In genomic region chr15:76139368-76140068, GRCh38 we compare ENCODE assay signal across 8 cellular contexts.
A peak's percentile ranks its signal among the peaks of the same experiment; 100 is the strongest.
DNase-seq lines count a peak whose midpoint lies in the region; ATAC-seq and TF ChIP-seq lines count a peak whose summit lies in the region.

No MANE protein-coding gene starts in this region.

- H3K4me2 ChIP-seq in neural progenitor cell: peak overlapping the region; percentile 36

- no peak overlapping the region for H3K27ac Mint-ChIP-seq in activated T-cell treated with anti-CD3 and anti-CD28 coated beads, Interleukin-2, amount 50 U/mL, for 72 hours
- no peak overlapping the region for H3K27ac Mint-ChIP-seq in neural progenitor cell

- H3K4me1 Mint-ChIP-seq in activated T-cell treated with anti-CD3 and anti-CD28 coated beads, Interleukin-2, amount 50 U/mL, for 72 hours (ENCODE audit: low read depth): peaks cover 12% of the 10 kb centered on the region
- peaks cover 10% of the 10 kb centered on the region for H3K4me1 Mint-ChIP-seq in neural progenitor cell

- H3F3A ChIP-seq in neural progenitor cell (ENCODE audit: low read depth): peaks cover 9% of the 10 kb centered on the region

- POLR2A ChIA-PET in Panc1 (lab: Charles Lee): no interaction called here

- H3K79me2 ChIP-seq in neural progenitor cell (ENCODE audit: low read depth): no peaks in the 10 kb centered on the region

- H4K20me1 ChIP-seq in neural progenitor cell (ENCODE audit: low read depth): no peaks in the 10 kb centered on the region

- no peaks in the 10 kb centered on the region for H3K9me3 Mint-ChIP-seq in activated T-cell treated with anti-CD3 and anti-CD28 coated beads, Interleukin-2, amount 50 U/mL, for 72 hours
- no peaks in the 10 kb centered on the region for H3K9me3 Mint-ChIP-seq in neural progenitor cell

- peak; percentile 65 to 78 for DNase-seq in NCI-H524 (lab: John Stamatoyannopoulos, UW)
- DNase-seq in NCI-H524 treated with DMSO at 0.1 percent for 48 hours (lab: John Stamatoyannopoulos, UW): no peak
- peak; percentile 93 for DNase-seq in HT-29 (ENCODE audit: low spot score)
- peak; percentile 61 for DNase-seq in Panc1 (ENCODE audit: low read depth, low spot score)
- peak; percentile 72 to 79 for DNase-seq in activated T-cell treated with anti-CD3 and anti-CD28 coated beads, Interleukin-2, amount 50 U/mL, for 72 hours
- peak; percentile 51 for DNase-seq in fibroblast of the conjunctiva (ENCODE audit: low read depth)
- peak; percentile 85 for DNase-seq in neural progenitor cell (ENCODE audit: low spot score)

- peak overlapping the region; percentile 90 for H2AFZ ChIP-seq in neural progenitor cell (replicated peaks)

- H3K9ac ChIP-seq in neural progenitor cell (no peak overlapping the region), subcutaneous abdominal adipose tissue (ENCODE audit: low read length in 5 of 5) (peak overlapping the region in 2 of 5 donors; percentile 17 to 35)

- no peak overlapping the region for H3K4me3 ChIP-seq in Panc1 (ENCODE audit: low read depth in 2 of 2, low read length in 2 of 2)
- H3K4me3 ChIP-seq in neural progenitor cell: no peak overlapping the region
- peak overlapping the region in 4 of 5 donors; percentile 42 to 46 (median 44) for H3K4me3 ChIP-seq in subcutaneous abdominal adipose tissue (ENCODE audit: low read depth in 1 of 5, low read length in 5 of 5)

- H3K9me3 ChIP-seq in Panc1 (ENCODE audit: control insufficient read depth, insufficient read depth, low read depth, low read length) (no peaks in the 10 kb centered on the region), neural progenitor cell (ENCODE audit: low read depth) (no peaks in the 10 kb centered on the region), subcutaneous abdominal adipose tissue (ENCODE audit: control insufficient read depth in 5 of 5, low read length in 5 of 5) (no peaks in the 10 kb centered on the region)

- no TSS peak for BruUV-seq in Panc1 (replicated peaks; lab: Mats Ljungman, UMichigan)

- H3K27ac ChIP-seq in Panc1 (ENCODE audit: low read length) (no peak overlapping the region), neural progenitor cell (no peak overlapping the region), subcutaneous abdominal adipose tissue (ENCODE audit: low read depth, low read length) (no peak overlapping the region)

- no peaks in the 10 kb centered on the region for H3K4me1 ChIP-seq in Panc1 (ENCODE audit: control insufficient read depth, insufficient read depth, low read length)
- H3K4me1 ChIP-seq in neural progenitor cell: peaks cover 6% of the 10 kb centered on the region
- H3K4me1 ChIP-seq in subcutaneous abdominal adipose tissue (ENCODE audit: control insufficient read depth in 5 of 5, insufficient read depth in 5 of 5, low read length in 5 of 5): peaks cover 0 to 17% (median 12%) of the 10 kb centered on the region in 5 donors

- peak; percentile 93 for ATAC-seq in Panc1
- ATAC-seq in activated T-cell treated with anti-CD3 and anti-CD28 coated beads, Interleukin-2, amount 50 U/mL, for 72 hours (replicated peaks in 1 of 2): peak; percentile 81 to 85

- H3K4me3 Mint-ChIP-seq in activated T-cell treated with anti-CD3 and anti-CD28 coated beads, Interleukin-2, amount 50 U/mL, for 72 hours: no peak overlapping the region
- no peak overlapping the region for H3K4me3 Mint-ChIP-seq in neural progenitor cell

- peaks cover 63% of the 10 kb centered on the region for H3K27me3 Mint-ChIP-seq in activated T-cell treated with anti-CD3 and anti-CD28 coated beads, Interleukin-2, amount 50 U/mL, for 72 hours (ENCODE audit: low read depth)
- H3K27me3 Mint-ChIP-seq in neural progenitor cell (ENCODE audit: insufficient read depth, low read depth): peaks cover 5% of the 10 kb centered on the region

- H3K27me3 ChIP-seq in Panc1 (ENCODE audit: control insufficient read depth, insufficient read depth, low read length) (no peaks in the 10 kb centered on the region), neural progenitor cell (peaks cover 10% of the 10 kb centered on the region), subcutaneous abdominal adipose tissue (ENCODE audit: control insufficient read depth in 5 of 5, insufficient read depth in 4 of 5, low read length in 5 of 5) (peaks cover 0 to 10% (median 7%) of the 10 kb centered on the region in 5 donors)

- intact Hi-C loops in Panc1 (cut with micrococcal nuclease; ENCODE audit: unreplicated experiment): loop anchor here (1.0 kb wide), 2 partner anchors 80 to 329 kb away; partner anchors contain the start of gene TMEM266

- TF ChIP-seq CTCF in Panc1 (IDR thresholded peaks at IDR 0.05) (peak; percentile 95), neural progenitor cell (IDR thresholded peaks at IDR 0.05) (peak; percentile 86)

- no peaks in the 10 kb centered on the region for H3K36me3 Mint-ChIP-seq in activated T-cell treated with anti-CD3 and anti-CD28 coated beads, Interleukin-2, amount 50 U/mL, for 72 hours (ENCODE audit: insufficient read depth in 2 of 2)
- H3K36me3 Mint-ChIP-seq in neural progenitor cell: no peaks in the 10 kb centered on the region

- no peaks in the 10 kb centered on the region for H3K36me3 ChIP-seq in Panc1 (ENCODE audit: control insufficient read depth, insufficient read depth, low read length)
- no peaks in the 10 kb centered on the region for H3K36me3 ChIP-seq in neural progenitor cell
- no peaks in the 10 kb centered on the region for H3K36me3 ChIP-seq in subcutaneous abdominal adipose tissue (ENCODE audit: control insufficient read depth in 5 of 5, insufficient read depth in 5 of 5, low read length in 5 of 5)

- in situ Hi-C loops in Panc1 (cut with HindIII; ENCODE audit: low pct_unique_long_range_greater_than_20kb, low sequenced_read_pairs): no loop called here

- CTCF ChIA-PET in Panc1 (lab: Charles Lee): interaction anchor here (0.5 to 2.7 kb wide), 9 partner anchors 9 to 329 kb away, joined by 3 to 48 read pairs (median 11); partner anchors contain the start of gene TMEM266

Comparison
In these comparisons a context has a peak if more than half of its experiments do, and no peak if none do; other contexts are left out.
1. H3K4me3 ChIP-seq: peak in subcutaneous abdominal adipose tissue (4 of 5); none in Panc1 (0 of 2) and neural progenitor cell (single experiment).